1 cellular context compared by ENCODE assay signal in the genomic region with DNA sequence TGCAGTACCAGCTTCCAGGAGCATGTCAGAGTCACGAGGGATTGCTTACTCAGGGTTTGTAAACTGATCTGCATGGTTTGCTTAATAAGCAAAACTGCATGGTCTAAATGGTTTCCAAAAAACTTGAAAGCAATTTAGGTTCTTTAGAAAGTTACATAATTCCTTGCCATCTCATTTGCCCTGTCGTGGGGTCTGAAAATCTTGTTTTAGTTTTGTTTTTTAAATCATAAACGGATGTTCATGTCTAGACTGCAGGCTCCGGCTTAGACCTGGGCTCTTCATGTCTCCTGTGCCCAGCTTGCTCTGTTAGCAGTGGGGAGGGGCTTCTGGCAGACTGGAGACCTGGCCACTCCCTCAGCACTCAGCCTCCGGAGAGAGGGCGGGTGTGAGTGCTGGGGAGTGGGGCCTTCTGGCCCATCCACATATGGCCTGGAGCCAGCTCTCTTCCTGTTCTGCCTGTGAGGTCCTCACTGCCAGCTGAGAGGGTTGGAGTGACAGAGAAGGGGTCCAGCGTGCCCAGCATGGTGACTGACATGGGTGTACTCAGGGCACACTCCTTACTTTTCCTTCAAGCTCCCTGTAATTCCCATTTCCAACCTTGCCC.
TF ChIP-seq lines count a peak whose summit lies in the region.

No MANE protein-coding gene starts in this region.

TF ChIP-seq in HEK293, 187 proteins besides CTCF, POLR2A, EP300 and RAD21 (continued from another document and continues in another):
- TF ChIP-seq ZIC2 (tag by site-specific recombination; IDR thresholded peaks at IDR 0.05) = peak; percentile 58; the same call in 1 of the 2 replicates
- TF ChIP-seq, protein P1, sequence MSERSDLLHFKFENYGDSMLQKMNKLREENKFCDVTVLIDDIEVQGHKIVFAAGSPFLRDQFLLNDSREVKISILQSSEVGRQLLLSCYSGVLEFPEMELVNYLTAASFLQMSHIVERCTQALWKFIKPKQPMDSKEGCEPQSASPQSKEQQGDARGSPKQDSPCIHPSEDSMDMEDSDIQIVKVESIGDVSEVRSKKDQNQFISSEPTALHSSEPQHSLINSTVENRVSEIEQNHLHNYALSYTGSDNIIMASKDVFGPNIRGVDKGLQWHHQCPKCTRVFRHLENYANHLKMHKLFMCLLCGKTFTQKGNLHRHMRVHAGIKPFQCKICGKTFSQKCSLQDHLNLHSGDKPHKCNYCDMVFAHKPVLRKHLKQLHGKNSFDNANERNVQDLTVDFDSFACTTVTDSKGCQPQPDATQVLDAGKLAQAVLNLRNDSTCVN (tag by site-specific recombination; optimal IDR thresholded peaks at IDR 0.05) = no peak
- 0 out of 2 replicates have a peak, but pooled peaks have one; percentile 29 for TF ChIP-seq ZFHX2 (tag by site-specific recombination; conservative IDR thresholded peaks at IDR 0.05)
- 0 out of 2 replicates have a peak, but pooled peaks have one; percentile 20 for TF ChIP-seq SP2 (tag by site-specific recombination; IDR thresholded peaks at IDR 0.05)
- TF ChIP-seq ZNF521 (tag by site-specific recombination; IDR thresholded peaks at IDR 0.05) = no peak
- no peak for TF ChIP-seq ZSCAN16 (tag by site-specific recombination; IDR thresholded peaks at IDR 0.05)
- TF ChIP-seq, protein P2, sequence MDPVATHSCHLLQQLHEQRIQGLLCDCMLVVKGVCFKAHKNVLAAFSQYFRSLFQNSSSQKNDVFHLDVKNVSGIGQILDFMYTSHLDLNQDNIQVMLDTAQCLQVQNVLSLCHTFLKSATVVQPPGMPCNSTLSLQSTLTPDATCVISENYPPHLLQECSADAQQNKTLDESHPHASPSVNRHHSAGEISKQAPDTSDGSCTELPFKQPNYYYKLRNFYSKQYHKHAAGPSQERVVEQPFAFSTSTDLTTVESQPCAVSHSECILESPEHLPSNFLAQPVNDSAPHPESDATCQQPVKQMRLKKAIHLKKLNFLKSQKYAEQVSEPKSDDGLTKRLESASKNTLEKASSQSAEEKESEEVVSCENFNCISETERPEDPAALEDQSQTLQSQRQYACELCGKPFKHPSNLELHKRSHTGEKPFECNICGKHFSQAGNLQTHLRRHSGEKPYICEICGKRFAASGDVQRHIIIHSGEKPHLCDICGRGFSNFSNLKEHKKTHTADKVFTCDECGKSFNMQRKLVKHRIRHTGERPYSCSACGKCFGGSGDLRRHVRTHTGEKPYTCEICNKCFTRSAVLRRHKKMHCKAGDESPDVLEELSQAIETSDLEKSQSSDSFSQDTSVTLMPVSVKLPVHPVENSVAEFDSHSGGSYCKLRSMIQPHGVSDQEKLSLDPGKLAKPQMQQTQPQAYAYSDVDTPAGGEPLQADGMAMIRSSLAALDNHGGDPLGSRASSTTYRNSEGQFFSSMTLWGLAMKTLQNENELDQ (tag by site-specific recombination; IDR thresholded peaks at IDR 0.05; ENCODE audit: low read depth) = no peak
- TF ChIP-seq ZNF600 (tag by site-specific recombination; IDR thresholded peaks at IDR 0.05) = peak; percentile 58
- TF ChIP-seq, protein P3, sequence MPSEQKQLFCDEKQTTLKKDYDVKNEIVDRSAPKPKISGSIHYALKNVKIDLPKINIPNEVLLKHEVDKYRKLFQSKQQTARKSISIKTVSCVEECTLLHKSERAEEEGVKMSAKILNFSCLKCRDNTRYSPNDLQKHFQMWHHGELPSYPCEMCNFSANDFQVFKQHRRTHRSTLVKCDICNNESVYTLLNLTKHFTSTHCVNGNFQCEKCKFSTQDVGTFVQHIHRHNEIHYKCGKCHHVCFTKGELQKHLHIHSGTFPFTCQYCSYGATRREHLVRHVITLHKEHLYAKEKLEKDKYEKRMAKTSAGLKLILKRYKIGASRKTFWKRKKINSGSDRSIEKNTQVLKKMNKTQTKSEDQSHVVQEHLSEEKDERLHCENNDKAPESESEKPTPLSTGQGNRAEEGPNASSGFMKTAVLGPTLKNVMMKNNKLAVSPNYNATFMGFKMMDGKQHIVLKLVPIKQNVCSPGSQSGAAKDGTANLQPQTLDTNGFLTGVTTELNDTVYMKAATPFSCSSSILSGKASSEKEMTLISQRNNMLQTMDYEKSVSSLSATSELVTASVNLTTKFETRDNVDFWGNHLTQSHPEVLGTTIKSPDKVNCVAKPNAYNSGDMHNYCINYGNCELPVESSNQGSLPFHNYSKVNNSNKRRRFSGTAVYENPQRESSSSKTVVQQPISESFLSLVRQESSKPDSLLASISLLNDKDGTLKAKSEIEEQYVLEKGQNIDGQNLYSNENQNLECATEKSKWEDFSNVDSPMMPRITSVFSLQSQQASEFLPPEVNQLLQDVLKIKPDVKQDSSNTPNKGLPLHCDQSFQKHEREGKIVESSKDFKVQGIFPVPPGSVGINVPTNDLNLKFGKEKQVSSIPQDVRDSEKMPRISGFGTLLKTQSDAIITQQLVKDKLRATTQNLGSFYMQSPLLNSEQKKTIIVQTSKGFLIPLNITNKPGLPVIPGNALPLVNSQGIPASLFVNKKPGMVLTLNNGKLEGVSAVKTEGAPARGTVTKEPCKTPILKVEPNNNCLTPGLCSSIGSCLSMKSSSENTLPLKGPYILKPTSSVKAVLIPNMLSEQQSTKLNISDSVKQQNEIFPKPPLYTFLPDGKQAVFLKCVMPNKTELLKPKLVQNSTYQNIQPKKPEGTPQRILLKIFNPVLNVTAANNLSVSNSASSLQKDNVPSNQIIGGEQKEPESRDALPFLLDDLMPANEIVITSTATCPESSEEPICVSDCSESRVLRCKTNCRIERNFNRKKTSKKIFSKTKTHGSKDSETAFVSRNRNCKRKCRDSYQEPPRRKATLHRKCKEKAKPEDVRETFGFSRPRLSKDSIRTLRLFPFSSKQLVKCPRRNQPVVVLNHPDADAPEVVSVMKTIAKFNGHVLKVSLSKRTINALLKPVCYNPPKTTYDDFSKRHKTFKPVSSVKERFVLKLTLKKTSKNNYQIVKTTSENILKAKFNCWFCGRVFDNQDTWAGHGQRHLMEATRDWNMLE (tag by site-specific recombination; conservative IDR thresholded peaks at IDR 0.05; ENCODE audit: low read depth) = no peak
- TF ChIP-seq ZNF266 (tag by site-specific recombination; IDR thresholded peaks at IDR 0.05; ENCODE audit: low read depth) = no peak
- TF ChIP-seq, protein P4, sequence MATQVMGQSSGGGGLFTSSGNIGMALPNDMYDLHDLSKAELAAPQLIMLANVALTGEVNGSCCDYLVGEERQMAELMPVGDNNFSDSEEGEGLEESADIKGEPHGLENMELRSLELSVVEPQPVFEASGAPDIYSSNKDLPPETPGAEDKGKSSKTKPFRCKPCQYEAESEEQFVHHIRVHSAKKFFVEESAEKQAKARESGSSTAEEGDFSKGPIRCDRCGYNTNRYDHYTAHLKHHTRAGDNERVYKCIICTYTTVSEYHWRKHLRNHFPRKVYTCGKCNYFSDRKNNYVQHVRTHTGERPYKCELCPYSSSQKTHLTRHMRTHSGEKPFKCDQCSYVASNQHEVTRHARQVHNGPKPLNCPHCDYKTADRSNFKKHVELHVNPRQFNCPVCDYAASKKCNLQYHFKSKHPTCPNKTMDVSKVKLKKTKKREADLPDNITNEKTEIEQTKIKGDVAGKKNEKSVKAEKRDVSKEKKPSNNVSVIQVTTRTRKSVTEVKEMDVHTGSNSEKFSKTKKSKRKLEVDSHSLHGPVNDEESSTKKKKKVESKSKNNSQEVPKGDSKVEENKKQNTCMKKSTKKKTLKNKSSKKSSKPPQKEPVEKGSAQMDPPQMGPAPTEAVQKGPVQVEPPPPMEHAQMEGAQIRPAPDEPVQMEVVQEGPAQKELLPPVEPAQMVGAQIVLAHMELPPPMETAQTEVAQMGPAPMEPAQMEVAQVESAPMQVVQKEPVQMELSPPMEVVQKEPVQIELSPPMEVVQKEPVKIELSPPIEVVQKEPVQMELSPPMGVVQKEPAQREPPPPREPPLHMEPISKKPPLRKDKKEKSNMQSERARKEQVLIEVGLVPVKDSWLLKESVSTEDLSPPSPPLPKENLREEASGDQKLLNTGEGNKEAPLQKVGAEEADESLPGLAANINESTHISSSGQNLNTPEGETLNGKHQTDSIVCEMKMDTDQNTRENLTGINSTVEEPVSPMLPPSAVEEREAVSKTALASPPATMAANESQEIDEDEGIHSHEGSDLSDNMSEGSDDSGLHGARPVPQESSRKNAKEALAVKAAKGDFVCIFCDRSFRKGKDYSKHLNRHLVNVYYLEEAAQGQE (tag by site-specific recombination; IDR thresholded peaks at IDR 0.05) = no peak
- peak; percentile 47 for TF ChIP-seq ZBTB17 (tag by site-specific recombination; IDR thresholded peaks at IDR 0.05)
- TF ChIP-seq, protein P5, sequence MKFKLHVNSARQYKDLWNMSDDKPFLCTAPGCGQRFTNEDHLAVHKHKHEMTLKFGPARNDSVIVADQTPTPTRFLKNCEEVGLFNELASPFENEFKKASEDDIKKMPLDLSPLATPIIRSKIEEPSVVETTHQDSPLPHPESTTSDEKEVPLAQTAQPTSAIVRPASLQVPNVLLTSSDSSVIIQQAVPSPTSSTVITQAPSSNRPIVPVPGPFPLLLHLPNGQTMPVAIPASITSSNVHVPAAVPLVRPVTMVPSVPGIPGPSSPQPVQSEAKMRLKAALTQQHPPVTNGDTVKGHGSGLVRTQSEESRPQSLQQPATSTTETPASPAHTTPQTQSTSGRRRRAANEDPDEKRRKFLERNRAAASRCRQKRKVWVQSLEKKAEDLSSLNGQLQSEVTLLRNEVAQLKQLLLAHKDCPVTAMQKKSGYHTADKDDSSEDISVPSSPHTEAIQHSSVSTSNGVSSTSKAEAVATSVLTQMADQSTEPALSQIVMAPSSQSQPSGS (tag by site-specific recombination; IDR thresholded peaks at IDR 0.05; ENCODE audit: low read depth) = no peak
- TF ChIP-seq ZNF658 (tag by site-specific recombination; IDR thresholded peaks at IDR 0.05) = no peak
- no peak for TF ChIP-seq ZNF670 (tag by site-specific recombination; IDR thresholded peaks at IDR 0.05; ENCODE audit: low read depth)
- TF ChIP-seq SALL2 (tag by site-specific recombination; IDR thresholded peaks at IDR 0.05; ENCODE audit: borderline replicate concordance) = no peak
- TF ChIP-seq, protein P6, sequence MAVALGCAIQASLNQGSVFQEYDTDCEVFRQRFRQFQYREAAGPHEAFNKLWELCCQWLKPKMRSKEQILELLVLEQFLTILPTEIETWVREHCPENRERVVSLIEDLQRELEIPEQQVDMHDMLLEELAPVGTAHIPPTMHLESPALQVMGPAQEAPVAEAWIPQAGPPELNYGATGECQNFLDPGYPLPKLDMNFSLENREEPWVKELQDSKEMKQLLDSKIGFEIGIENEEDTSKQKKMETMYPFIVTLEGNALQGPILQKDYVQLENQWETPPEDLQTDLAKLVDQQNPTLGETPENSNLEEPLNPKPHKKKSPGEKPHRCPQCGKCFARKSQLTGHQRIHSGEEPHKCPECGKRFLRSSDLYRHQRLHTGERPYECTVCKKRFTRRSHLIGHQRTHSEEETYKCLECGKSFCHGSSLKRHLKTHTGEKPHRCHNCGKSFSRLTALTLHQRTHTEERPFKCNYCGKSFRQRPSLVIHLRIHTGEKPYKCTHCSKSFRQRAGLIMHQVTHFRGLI (tag by site-specific recombination; IDR thresholded peaks at IDR 0.05) = no peak
- TF ChIP-seq, protein P7, sequence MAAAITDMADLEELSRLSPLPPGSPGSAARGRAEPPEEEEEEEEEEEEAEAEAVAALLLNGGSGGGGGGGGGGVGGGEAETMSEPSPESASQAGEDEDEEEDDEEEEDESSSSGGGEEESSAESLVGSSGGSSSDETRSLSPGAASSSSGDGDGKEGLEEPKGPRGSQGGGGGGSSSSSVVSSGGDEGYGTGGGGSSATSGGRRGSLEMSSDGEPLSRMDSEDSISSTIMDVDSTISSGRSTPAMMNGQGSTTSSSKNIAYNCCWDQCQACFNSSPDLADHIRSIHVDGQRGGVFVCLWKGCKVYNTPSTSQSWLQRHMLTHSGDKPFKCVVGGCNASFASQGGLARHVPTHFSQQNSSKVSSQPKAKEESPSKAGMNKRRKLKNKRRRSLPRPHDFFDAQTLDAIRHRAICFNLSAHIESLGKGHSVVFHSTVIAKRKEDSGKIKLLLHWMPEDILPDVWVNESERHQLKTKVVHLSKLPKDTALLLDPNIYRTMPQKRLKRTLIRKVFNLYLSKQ (tag by site-specific recombination; IDR thresholded peaks at IDR 0.05; ENCODE audit: borderline replicate concordance) = no peak
- TF ChIP-seq ZNF707 (tag by site-specific recombination; IDR thresholded peaks at IDR 0.05) = no peak
- TF ChIP-seq ZNF629 (tag by site-specific recombination; IDR thresholded peaks at IDR 0.05) = no peak
- TF ChIP-seq ZNF76 (tag by site-specific recombination; IDR thresholded peaks at IDR 0.05; ENCODE audit: borderline replicate concordance, low read depth) = no peak
- TF ChIP-seq ZNF548 (tag by site-specific recombination; IDR thresholded peaks at IDR 0.05) = no peak
- no peak for TF ChIP-seq OSR2 (tag by site-specific recombination; IDR thresholded peaks at IDR 0.05)
- TF ChIP-seq ZNF792 (tag by site-specific recombination; IDR thresholded peaks at IDR 0.05) = no peak
- TF ChIP-seq, protein P8, sequence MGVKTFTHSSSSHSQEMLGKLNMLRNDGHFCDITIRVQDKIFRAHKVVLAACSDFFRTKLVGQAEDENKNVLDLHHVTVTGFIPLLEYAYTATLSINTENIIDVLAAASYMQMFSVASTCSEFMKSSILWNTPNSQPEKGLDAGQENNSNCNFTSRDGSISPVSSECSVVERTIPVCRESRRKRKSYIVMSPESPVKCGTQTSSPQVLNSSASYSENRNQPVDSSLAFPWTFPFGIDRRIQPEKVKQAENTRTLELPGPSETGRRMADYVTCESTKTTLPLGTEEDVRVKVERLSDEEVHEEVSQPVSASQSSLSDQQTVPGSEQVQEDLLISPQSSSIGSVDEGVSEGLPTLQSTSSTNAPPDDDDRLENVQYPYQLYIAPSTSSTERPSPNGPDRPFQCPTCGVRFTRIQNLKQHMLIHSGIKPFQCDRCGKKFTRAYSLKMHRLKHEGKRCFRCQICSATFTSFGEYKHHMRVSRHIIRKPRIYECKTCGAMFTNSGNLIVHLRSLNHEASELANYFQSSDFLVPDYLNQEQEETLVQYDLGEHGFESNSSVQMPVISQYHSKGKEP (tag by site-specific recombination; IDR thresholded peaks at IDR 0.05) = peak; percentile 61; the same call in 1 of the 2 replicates
- no peak for TF ChIP-seq ZNF529 (tag by site-specific recombination; IDR thresholded peaks at IDR 0.05; ENCODE audit: insufficient replicate concordance)
- no peak for TF ChIP-seq ZNF121 (tag by site-specific recombination; IDR thresholded peaks at IDR 0.05)
- TF ChIP-seq, protein P9, sequence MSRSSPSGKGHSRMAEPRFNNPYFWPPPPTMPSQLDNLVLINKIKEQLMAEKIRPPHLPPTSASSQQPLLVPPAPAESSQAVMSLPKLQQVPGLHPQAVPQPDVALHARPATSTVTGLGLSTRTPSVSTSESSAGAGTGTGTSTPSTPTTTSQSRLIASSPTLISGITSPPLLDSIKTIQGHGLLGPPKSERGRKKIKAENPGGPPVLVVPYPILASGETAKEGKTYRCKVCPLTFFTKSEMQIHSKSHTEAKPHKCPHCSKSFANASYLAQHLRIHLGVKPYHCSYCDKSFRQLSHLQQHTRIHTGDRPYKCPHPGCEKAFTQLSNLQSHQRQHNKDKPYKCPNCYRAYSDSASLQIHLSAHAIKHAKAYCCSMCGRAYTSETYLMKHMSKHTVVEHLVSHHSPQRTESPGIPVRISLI (tag by site-specific recombination; IDR thresholded peaks at IDR 0.05) = no peak
- no peak for TF ChIP-seq HOXC10 (CRISPR knock-in tag; IDR thresholded peaks at IDR 0.05)
- no peak for TF ChIP-seq ZNF777 (tag by site-specific recombination; IDR thresholded peaks at IDR 0.05; ENCODE audit: borderline replicate concordance)
- TF ChIP-seq ZNF140 (tag by site-specific recombination; IDR thresholded peaks at IDR 0.05) = no peak
- no peak for TF ChIP-seq RBAK (tag by site-specific recombination; IDR thresholded peaks at IDR 0.05)
